Comparison of ENCODE assay signal across 1 cellular context in genomic region chr7:155489158-155489840, GRCh38.
TF ChIP-seq lines count a peak whose summit lies in the region.

No MANE protein-coding gene starts in this region.

TF ChIP-seq in GM23338, 12 proteins besides CTCF, POLR2A, EP300 and RAD21 (continued from another document):
- TF ChIP-seq REST (IDR thresholded peaks at IDR 0.05; ENCODE audit: unreplicated experiment): no peak
- no peak for TF ChIP-seq EZH2 (IDR thresholded peaks at IDR 0.05; ENCODE audit: low read depth, unreplicated experiment)
- no peak for TF ChIP-seq NANOG (IDR thresholded peaks at IDR 0.05; ENCODE audit: borderline replicate concordance)
- TF ChIP-seq EZH2phosphoT487 (IDR thresholded peaks at IDR 0.05; ENCODE audit: unreplicated experiment): no peak
- no peak for TF ChIP-seq ZNF462 (CRISPR knock-in tag; IDR thresholded peaks at IDR 0.05)
